ENCODE assay signal across 17 cellular contexts in the genomic region with DNA sequence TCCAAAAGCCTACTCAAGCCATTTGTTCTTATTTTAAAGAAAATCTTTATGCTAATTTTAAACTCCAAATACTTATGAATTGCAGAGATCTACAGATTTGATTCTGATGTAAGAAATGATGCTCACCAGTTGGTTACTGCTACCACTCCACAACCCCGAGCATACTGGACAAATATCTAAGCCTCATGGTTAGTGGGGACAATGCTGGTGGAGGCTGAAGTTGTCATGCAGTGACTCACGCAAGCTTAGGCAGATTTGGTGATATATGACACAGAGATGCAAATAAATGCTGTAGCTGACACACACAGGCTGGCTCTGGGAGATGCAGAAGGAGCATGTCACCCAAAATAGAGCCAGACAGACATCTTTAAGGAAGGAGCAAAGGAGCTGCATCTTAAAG. TPM values are rescaled to one million over a fixed set of nuclear protein-coding genes. Genes with fewer than 3 reads are reported as not detected.
"Had no signal": no experiment of that assay in that cellular context is flagged by ENCODE, and none has a peak within 500 bp of the region (broad histone marks: within the 10 kb centered on the region; RNA-seq: fewer than 3 reads in every experiment).

No MANE protein-coding gene starts in this region.

RNA-seq across cellular contexts. Expression of a gene that starts 35.3 kb away (rescaled TPM):
- total RNA-seq: activated naive CD4-positive, alpha-beta T cell treated with anti-CD3 and anti-CD28 coated beads, Interleukin-2, amount 50 U/mL, for 72 hours; activated naive CD8-positive, alpha-beta T cell treated with anti-CD3 and anti-CD28 coated beads for 36 hours; activated naive CD8-positive, alpha-beta T cell treated with anti-CD3 and anti-CD28 coated beads, Interleukin-2, amount 10 ng/mL, durations not matched to agents 7 days and 5 days; activated T-cell treated with anti-CD3 and anti-CD28 coated beads, Interleukin-2, amount 50 U/mL, for 72 hours; activated T-helper 1 cell treated with anti-CD3 and anti-CD28 coated beads, Interleukin-12 subunit alpha, Interleukin-12 subunit beta, Interleukin-2, Interleukin-4 antibody, amounts not matched to agents 30 ng/mL and 10 ng/mL and 1 ng/mL, durations not matched to agents 14 hours and 24 hours and 36 hours; activated T-helper 17 cell treated with anti-CD3 and anti-CD28 coated beads, Interleukin-2, amount 50 U/mL, for 72 hours; activated T-helper 2 cell treated with anti-CD3 and anti-CD28 coated beads, Interferon-gamma antibody, Interleukin-2, Interleukin-4, amounts not matched to agents 10 μg/mL and 5 μg/mL and 100 μg/mL, durations not matched to agents 14 hours and 24 hours and 36 hours; adrenal gland; aorta; ascending aorta; astrocyte; body of pancreas; breast epithelium; bronchial epithelial cell; cardiac muscle cell; cerebellum had no signal
- polyA plus RNA-seq: adipose tissue, adrenal gland, aorta, cardiac muscle cell had no signal
